In genomic region chr6:73586416-73586974, GRCh38 we compare ENCODE assay signal across 8 cellular contexts.
DNase-seq lines count a peak whose midpoint lies in the region; ATAC-seq and TF ChIP-seq lines count a peak whose summit lies in the region.

No MANE protein-coding gene starts in this region.

- DNase-seq in astrocyte of the cerebellum (ENCODE audit: low read depth), result no peak
- DNase-seq in tibial nerve (ENCODE audit: low spot score in 2 of 2), result peak in 1 of 2 donors; percentile 43
- DNase-seq in SIG-M5 treated with dmso at 0.1 percent for 504 hours (lab: John Stamatoyannopoulos, UW; ENCODE audit: unreplicated experiment), result no peak
- DNase-seq in COR-L47 (lab: John Stamatoyannopoulos, UW), result no peak
- DNase-seq in head of caudate nucleus, result no peak

- H3K27ac ChIP-seq in liver (ENCODE audit: low read depth in 1 of 2, low read length in 2 of 2) (peak overlapping the region; percentile 80 to 84), tibial nerve (peak overlapping the region; percentile 90 to 96 (median 94))

- WGBS in liver, result 2% methylated on average over 6 of the region's 6 CpGs
- 1 to 3% methylated on average over 6 of the region's 6 CpGs for WGBS in tibial nerve, 2 donors

- peak overlapping the region; percentile 3 for H3K4me3 ChIP-seq in astrocyte of the cerebellum (ENCODE audit: low read depth, low read length)
- peak overlapping the region in 1 of 3 donors; percentile 2 for H3K4me3 ChIP-seq in liver (ENCODE audit: low read depth in 1 of 3, low read length in 3 of 3)
- peak overlapping the region in 3 of 4 donors; percentile 8 to 41 (median 29) for H3K4me3 ChIP-seq in tibial nerve

- TF ChIP-seq EP300 in tibial nerve (IDR thresholded peaks at IDR 0.05), result peak in 1 of 2 donors; percentile 41

- peak; percentile 13 for ATAC-seq in GM19395 (IDR thresholded peaks at IDR 0.05; ENCODE audit: unreplicated experiment)
- ATAC-seq in HG03565 (IDR thresholded peaks at IDR 0.05; ENCODE audit: unreplicated experiment), result peak; percentile 6

- no peaks in the 10 kb centered on the region for H3K27me3 ChIP-seq in liver (ENCODE audit: control insufficient read depth in 4 of 4, insufficient read depth in 4 of 4, low read length in 3 of 4)
- H3K27me3 ChIP-seq in tibial nerve, result no peaks in the 10 kb centered on the region

- peaks cover 0 to 20% (median 14%) of the 10 kb centered on the region in 4 donors for H3K4me1 ChIP-seq in liver (ENCODE audit: control insufficient read depth in 4 of 4, insufficient read depth in 4 of 4, low read length in 3 of 4)
- H3K4me1 ChIP-seq in tibial nerve, result peaks cover 0 to 21% (median 8%) of the 10 kb centered on the region in 4 donors

- H3K9me3 ChIP-seq in liver (ENCODE audit: control insufficient read depth in 4 of 4, low read length in 3 of 4) (no peaks in the 10 kb centered on the region), tibial nerve (no peaks in the 10 kb centered on the region)

- H3K9ac ChIP-seq in liver (ENCODE audit: low read depth in 1 of 2, low read length in 2 of 2), result peak overlapping the region in 1 of 2 donors; percentile 70

- in situ Hi-C loops in astrocyte of the cerebellum (cut with HindIII; ENCODE audit: low sequenced_read_pairs), result no loop called here

- no peak for TF ChIP-seq POLR2A in tibial nerve (IDR thresholded peaks at IDR 0.05)

- no peak for TF ChIP-seq CTCF in astrocyte of the cerebellum (IDR thresholded peaks at IDR 0.05; ENCODE audit: low read depth, low read length, missing control alignments)
- no peak for TF ChIP-seq CTCF in liver (IDR thresholded peaks at IDR 0.05; ENCODE audit: low read depth, low read length, missing input control)
- no peak for TF ChIP-seq CTCF in tibial nerve (IDR thresholded peaks at IDR 0.05)

- intact Hi-C loops in head of caudate nucleus (cut with DNase I), result no loop called here

- peak; percentile 12 to 14 for TF ChIP-seq RAD21 in liver (IDR thresholded peaks at IDR 0.05)

- H3K36me3 ChIP-seq in liver (ENCODE audit: control insufficient read depth in 4 of 4, insufficient read depth in 3 of 4, low read depth in 1 of 4, low read length in 3 of 4) (no peaks in the 10 kb centered on the region), tibial nerve (no peaks in the 10 kb centered on the region)

TF ChIP-seq in liver, 16 proteins besides CTCF, POLR2A, EP300 and RAD21:
- TF ChIP-seq NR2F2 (IDR thresholded peaks at IDR 0.05) (no peak), HNF4A (conservative IDR thresholded peaks at IDR 0.05) (peak; percentile 21 to 25)
